ENCODE assay signal across 16 cellular contexts in genomic region chr3:21803604-21804003, GRCh38.
A peak's percentile ranks its signal among the peaks of the same experiment; 100 is the strongest.
DNase-seq lines count a peak whose midpoint lies in the region; ATAC-seq, FAIRE-seq and TF ChIP-seq lines count a peak whose summit lies in the region.
"Had no signal": no experiment of that assay in that cellular context is flagged by ENCODE, and none has a peak within 500 bp of the region (broad histone marks: within the 10 kb centered on the region; RNA-seq: fewer than 3 reads in every experiment).

No MANE protein-coding gene starts in this region.

- H3K4me3 ChIP-seq in LNCaP clone FGC (ENCODE audit: low read depth, low read length) = no peak overlapping the region
- H3K4me3 ChIP-seq: GM23248 had no signal

- H3K27ac ChIP-seq in C4-2B = no peak overlapping the region
- H3K27ac ChIP-seq: GM23248 had no signal

- no peak for ATAC-seq in HG02970 (IDR thresholded peaks at IDR 0.05; ENCODE audit: low FRiP score, unreplicated experiment)
- ATAC-seq: HCT116 had no signal

- DNase-seq in LNCaP clone FGC (ENCODE audit: low read depth) = peak; percentile 93
- DNase-seq in stromal cell of bone marrow (ENCODE audit: low read depth) = peak; percentile 21
- DNase-seq in T-helper 9 cell = no peak
- DNase-seq in NCI-H226 = no peak
- DNase-seq: C1 segment of cervical spinal cord; CD4-positive, alpha-beta memory T cell; DMS79; GM23248 had no signal

- 0 out of 2 replicates have a peak, but pooled peaks have one; percentile 6 for TF ChIP-seq CTCF in C4-2B (conservative IDR thresholded peaks at IDR 0.05)
- TF ChIP-seq CTCF in LNCaP clone FGC (IDR thresholded peaks at IDR 0.05; ENCODE audit: control insufficient read depth, extremely low read depth, insufficient read depth) = no peak

- FAIRE-seq in islet of Langerhans (lab: Jason Lieb, UNC) = peak; percentile 30
- FAIRE-seq: A204.1, G401.6, GM12891, H54 had no signal

Comparison
In these comparisons a context has a peak if more than half of its experiments do, and no peak if none do; other contexts are left out.
1. DNase-seq: peak in LNCaP clone FGC (single experiment) and stromal cell of bone marrow (single experiment); none in T-helper 9 cell (single experiment) and NCI-H226 (single experiment).